ENCODE assay signal across 12 cellular contexts in genomic region chr5:13591621-13592020, GRCh38.
DNase-seq lines count a peak whose midpoint lies in the region; TF ChIP-seq lines count a peak whose summit lies in the region.
"Had no signal": no experiment of that assay in that cellular context is flagged by ENCODE, and none has a peak within 500 bp of the region (broad histone marks: within the 10 kb centered on the region; RNA-seq: fewer than 3 reads in every experiment).

No MANE protein-coding gene starts in this region.

- peaks cover 5% of the 10 kb centered on the region for H3K9me3 Mint-ChIP-seq in activated naive CD8-positive, alpha-beta T cell treated with anti-CD3 and anti-CD28 coated beads for 36 hours

- 15% methylated on average over 1 of the region's 1 CpG for WGBS in mesenchymal stem cell
- WGBS in stomach, 5 donors = 45 to 77% (median 70%) methylated on average over 1 of the region's 1 CpG

- H3K4me1 ChIP-seq in mesenchymal stem cell (ENCODE audit: control insufficient read depth, insufficient read depth, low read depth, low read length) (peaks cover 1% of the 10 kb centered on the region), stomach (no peaks in the 10 kb centered on the region)
- H3K4me1 ChIP-seq: right lobe of liver had no signal

- no peak overlapping the region for H2BK120ac ChIP-seq in mesenchymal stem cell (ENCODE audit: low read depth, low read length)

- no peaks in the 10 kb centered on the region for H3K36me3 Mint-ChIP-seq in activated naive CD8-positive, alpha-beta T cell treated with anti-CD3 and anti-CD28 coated beads for 36 hours

- no peak overlapping the region for H3K23ac ChIP-seq in mesenchymal stem cell (ENCODE audit: low read length in 2 of 2)

- no peaks in the 10 kb centered on the region for H3K79me1 ChIP-seq in mesenchymal stem cell (replicated peaks; ENCODE audit: low read length, poor library complexity, severe bottlenecking)

- H3K4ac ChIP-seq in mesenchymal stem cell (ENCODE audit: low read depth in 1 of 2, low read length in 2 of 2) = no peak overlapping the region

- H2BK12ac ChIP-seq in mesenchymal stem cell (ENCODE audit: low read length in 2 of 2) = no peak overlapping the region

- no peak for TF ChIP-seq POLR2A in stomach (IDR thresholded peaks at IDR 0.05)

- H3K27ac ChIP-seq in mesenchymal stem cell (ENCODE audit: low read length, poor library complexity, severe bottlenecking) (peak overlapping the region; percentile 62), stomach (no peak overlapping the region)
- H3K27ac ChIP-seq: right lobe of liver had no signal

- H3K4me3 Mint-ChIP-seq in activated naive CD8-positive, alpha-beta T cell treated with anti-CD3 and anti-CD28 coated beads for 36 hours = no peak overlapping the region
- H3K4me3 Mint-ChIP-seq: activated naive CD8-positive, alpha-beta T cell treated with anti-CD3 and anti-CD28 coated beads, Interleukin-2, amount 50 U/mL, for 24 hours had no signal

- intact Hi-C loops in stomach (cut with DNase I; ENCODE audit: low total_unique reads) = no loop called here

- H3K9me3 ChIP-seq in mesenchymal stem cell (ENCODE audit: control insufficient read depth, low read length) = peaks cover under 1% of the 10 kb centered on the region
- H3K9me3 ChIP-seq in stomach = no peaks in the 10 kb centered on the region
- H3K9me3 ChIP-seq: Caco-2, right lobe of liver had no signal

- no peak overlapping the region for H2AFZ ChIP-seq in mesenchymal stem cell (ENCODE audit: low read depth, low read length)

- H3K18ac ChIP-seq in mesenchymal stem cell (ENCODE audit: low read depth in 1 of 2, low read length in 2 of 2) = no peak overlapping the region

- no peak for TF ChIP-seq EP300 in stomach (IDR thresholded peaks at IDR 0.05)

- no peak overlapping the region for H3K9ac ChIP-seq in mesenchymal stem cell (ENCODE audit: low read length)

- H3K14ac ChIP-seq in mesenchymal stem cell (ENCODE audit: low read length in 2 of 2) = no peak overlapping the region

- H4K91ac ChIP-seq in mesenchymal stem cell (ENCODE audit: low read length) = no peak overlapping the region

- H2BK5ac ChIP-seq in mesenchymal stem cell (ENCODE audit: low read depth, low read length, poor library complexity, severe bottlenecking) = no peak overlapping the region

- no peak overlapping the region for H3K4me3 ChIP-seq in astrocyte of the spinal cord (ENCODE audit: low read depth, low read length)
- H3K4me3 ChIP-seq in mesenchymal stem cell (ENCODE audit: insufficient read depth in 1 of 2, low read depth in 1 of 2, low read length in 2 of 2) = no peak overlapping the region
- no peak overlapping the region for H3K4me3 ChIP-seq in stomach
- H3K4me3 ChIP-seq: right lobe of liver had no signal

- H2AK5ac ChIP-seq in mesenchymal stem cell (ENCODE audit: low read length, severe bottlenecking) = no peak overlapping the region

- TF ChIP-seq CTCF in astrocyte of the spinal cord (IDR thresholded peaks at IDR 0.05; ENCODE audit: low read depth, low read length) (no peak), stomach (IDR thresholded peaks at IDR 0.05) (no peak)

- no peaks in the 10 kb centered on the region for H3K27me3 ChIP-seq in mesenchymal stem cell (ENCODE audit: control insufficient read depth in 1 of 2, insufficient read depth in 1 of 2, low read length in 2 of 2)
- H3K27me3 ChIP-seq in stomach = no peaks in the 10 kb centered on the region
- H3K27me3 ChIP-seq: right lobe of liver had no signal

- H3K4me2 ChIP-seq in mesenchymal stem cell (ENCODE audit: low read length, poor library complexity, severe bottlenecking) = no peak overlapping the region

- H3K27me3 Mint-ChIP-seq in activated naive CD8-positive, alpha-beta T cell treated with anti-CD3 and anti-CD28 coated beads for 36 hours = no peaks in the 10 kb centered on the region
- H3K27me3 Mint-ChIP-seq: activated naive CD8-positive, alpha-beta T cell treated with anti-CD3 and anti-CD28 coated beads, Interleukin-2, amount 50 U/mL, for 24 hours had no signal

- no peak overlapping the region for H2BK15ac ChIP-seq in mesenchymal stem cell (ENCODE audit: low read depth, poor library complexity, severe bottlenecking)

- DNase-seq in EL (peak; percentile 91), NCI-H446 treated with DMSO at 0.1 percent for 48 hours (lab: John Stamatoyannopoulos, UW) (peak; percentile 39), astrocyte of the spinal cord (ENCODE audit: low read depth, low spot score) (peak; percentile 87), mesenchymal stem cell (peak; percentile 50), stomach (no peak), NCI-H2227 (lab: John Stamatoyannopoulos, UW; ENCODE audit: unreplicated experiment) (no peak)
- DNase-seq in activated naive CD8-positive, alpha-beta T cell treated with anti-CD3 and anti-CD28 coated beads for 36 hours = no peak
- no peak for DNase-seq in activated CD4-positive, alpha-beta T cell treated with anti-CD3 and anti-CD28 coated beads for 4 hours
- DNase-seq: activated CD4-positive, alpha-beta T cell treated with anti-CD3 and anti-CD28 coated beads for 1 hour; activated naive CD8-positive, alpha-beta T cell treated with anti-CD3 and anti-CD28 coated beads, Interleukin-2, amount 50 U/mL, for 24 hours; Caco-2; right lobe of liver had no signal

- H3K4me1 Mint-ChIP-seq in activated naive CD8-positive, alpha-beta T cell treated with anti-CD3 and anti-CD28 coated beads for 36 hours = no peaks in the 10 kb centered on the region
- H3K4me1 Mint-ChIP-seq: activated naive CD8-positive, alpha-beta T cell treated with anti-CD3 and anti-CD28 coated beads, Interleukin-2, amount 50 U/mL, for 24 hours had no signal

- in situ Hi-C loops in astrocyte of the spinal cord (cut with HindIII; ENCODE audit: low sequenced_read_pairs) = no loop called here

- H4K8ac ChIP-seq in mesenchymal stem cell (ENCODE audit: low read length) = no peak overlapping the region

- H3K27ac Mint-ChIP-seq in activated naive CD8-positive, alpha-beta T cell treated with anti-CD3 and anti-CD28 coated beads for 36 hours = no peak overlapping the region
- H3K27ac Mint-ChIP-seq: activated naive CD8-positive, alpha-beta T cell treated with anti-CD3 and anti-CD28 coated beads, Interleukin-2, amount 50 U/mL, for 24 hours had no signal

- H3K36me3 ChIP-seq in mesenchymal stem cell (ENCODE audit: control insufficient read depth in 1 of 2, insufficient read depth in 2 of 2, low read depth in 1 of 2, low read length in 2 of 2) = no peaks in the 10 kb centered on the region
- H3K36me3 ChIP-seq in stomach = no peaks in the 10 kb centered on the region
- H3K36me3 ChIP-seq: right lobe of liver had no signal

Comparison
In these comparisons a context has a peak if more than half of its experiments do, and no peak if none do; other contexts are left out.
1. DNase-seq: peak in EL (single experiment), NCI-H446 treated with DMSO at 0.1 percent for 48 hours (single experiment), astrocyte of the spinal cord (single experiment) and mesenchymal stem cell (single experiment); none in activated naive CD8-positive, alpha-beta T cell treated with anti-CD3 and anti-CD28 coated beads for 36 hours (single experiment), stomach (single experiment), NCI-H2227 (single experiment) and activated CD4-positive, alpha-beta T cell treated with anti-CD3 and anti-CD28 coated beads for 4 hours (0 of 2).